9 cellular contexts compared by ENCODE assay signal in the genomic region with DNA sequence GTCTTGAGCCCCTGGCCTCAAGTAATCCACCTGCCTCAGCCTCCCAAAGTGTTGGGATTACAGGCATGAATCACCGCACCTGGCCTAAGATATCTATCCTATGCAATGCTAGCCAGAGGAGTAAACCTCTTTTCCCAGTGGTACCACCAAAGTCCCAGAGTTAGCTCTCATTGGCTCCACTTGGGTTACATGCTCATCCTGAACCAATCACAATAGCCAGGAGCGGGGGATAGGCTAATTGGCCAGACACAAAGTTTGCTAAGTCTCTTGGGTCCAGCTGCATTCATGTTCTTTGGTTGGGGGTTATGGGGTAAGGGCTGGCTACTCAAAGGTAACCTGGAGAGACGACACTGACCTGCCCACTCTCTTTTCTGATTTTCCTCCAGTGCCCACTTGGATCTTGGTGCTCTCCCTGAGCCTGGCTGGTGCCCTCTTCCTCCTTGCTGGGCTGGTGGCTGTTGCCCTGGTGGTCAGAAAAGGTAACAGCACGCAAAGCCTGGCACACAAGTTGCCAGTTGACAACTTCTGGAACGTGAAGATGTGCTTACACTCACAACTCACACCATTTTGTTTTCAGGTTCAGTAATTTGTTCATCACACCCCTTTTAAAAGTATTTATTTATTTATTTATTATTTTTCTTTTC. TPM values are rescaled to one million over a fixed set of nuclear protein-coding genes. Genes with fewer than 3 reads are reported as not detected.
DNase-seq lines count a peak whose midpoint lies in the region; ATAC-seq and TF ChIP-seq lines count a peak whose summit lies in the region.
"Had no signal": no experiment of that assay in that cellular context is flagged by ENCODE, and none has a peak within 500 bp of the region (broad histone marks: within the 10 kb centered on the region; RNA-seq: fewer than 3 reads in every experiment).

No MANE protein-coding gene starts in this region.

- H3K9me3 Mint-ChIP-seq in activated naive CD8-positive, alpha-beta T cell treated with anti-CD3 and anti-CD28 coated beads, Interleukin-2, amount 10 ng/mL, durations not matched to agents 7 days and 5 days = no peaks in the 10 kb centered on the region
- H3K9me3 Mint-ChIP-seq in activated naive CD8-positive, alpha-beta T cell treated with anti-CD3 and anti-CD28 coated beads for 36 hours = no peaks in the 10 kb centered on the region

- H3K27ac Mint-ChIP-seq in activated naive CD8-positive, alpha-beta T cell treated with anti-CD3 and anti-CD28 coated beads, Interleukin-2, amount 10 ng/mL, durations not matched to agents 7 days and 5 days = no peak overlapping the region
- no peak overlapping the region for H3K27ac Mint-ChIP-seq in activated naive CD8-positive, alpha-beta T cell treated with anti-CD3 and anti-CD28 coated beads for 36 hours

- H3K4me1 ChIP-seq in OCI-LY3 (ENCODE audit: low read length) (no peaks in the 10 kb centered on the region), testis (no peaks in the 10 kb centered on the region), sigmoid colon (no peaks in the 10 kb centered on the region)

- POLR2A ChIA-PET in activated naive CD8-positive, alpha-beta T cell treated with anti-CD3 and anti-CD28 coated beads, Interleukin-2, amount 10 ng/mL, durations not matched to agents 7 days and 5 days (lab: Charles Lee) = interaction anchor here (1.8 kb wide), 1 partner anchor 20 kb away, joined by 5 read pairs; the partner anchor contains the start of gene TMED1

- TF ChIP-seq POLR2A in testis (IDR thresholded peaks at IDR 0.05) (no peak), sigmoid colon (IDR thresholded peaks at IDR 0.05) (no peak)

- ATAC-seq in activated naive CD8-positive, alpha-beta T cell treated with anti-CD3 and anti-CD28 coated beads, Interleukin-2, amount 10 ng/mL, durations not matched to agents 7 days and 5 days (ENCODE audit: low read depth) = peak; percentile 50
- ATAC-seq in esophagus mucosa (peak; percentile 26), HG02759 (IDR thresholded peaks at IDR 0.05; ENCODE audit: unreplicated experiment) (no peak), GM21515 (IDR thresholded peaks at IDR 0.05; ENCODE audit: unreplicated experiment) (no peak)

- TF ChIP-seq EP300 in sigmoid colon (IDR thresholded peaks at IDR 0.05) = no peak

- H4K20me1 ChIP-seq in OCI-LY3 (ENCODE audit: insufficient read depth, low read length) = no peaks in the 10 kb centered on the region

- no peaks in the 10 kb centered on the region for H3K9me3 ChIP-seq in OCI-LY3 (ENCODE audit: insufficient read depth, low read length)
- no peaks in the 10 kb centered on the region for H3K9me3 ChIP-seq in testis
- no peaks in the 10 kb centered on the region for H3K9me3 ChIP-seq in sigmoid colon

- TF ChIP-seq CTCF in OCI-LY3 (IDR thresholded peaks at IDR 0.05; ENCODE audit: low read depth, low read length) (peak; percentile 56), testis (IDR thresholded peaks at IDR 0.05) (peak in 2 of 3 experiments; percentile 38 to 41), sigmoid colon (IDR thresholded peaks at IDR 0.05) (peak in 2 of 4 experiments; percentile 15 to 25)

- no peak overlapping the region for H3K4me2 ChIP-seq in OCI-LY3 (ENCODE audit: low read length)

- no peaks in the 10 kb centered on the region for H3K27me3 Mint-ChIP-seq in activated naive CD8-positive, alpha-beta T cell treated with anti-CD3 and anti-CD28 coated beads, Interleukin-2, amount 10 ng/mL, durations not matched to agents 7 days and 5 days
- no peaks in the 10 kb centered on the region for H3K27me3 Mint-ChIP-seq in activated naive CD8-positive, alpha-beta T cell treated with anti-CD3 and anti-CD28 coated beads for 36 hours

- H3K27me3 ChIP-seq in OCI-LY3 (ENCODE audit: low read depth, low read length) = no peaks in the 10 kb centered on the region
- H3K27me3 ChIP-seq in testis = no peaks in the 10 kb centered on the region
- no peaks in the 10 kb centered on the region for H3K27me3 ChIP-seq in sigmoid colon

- no peak overlapping the region for H3K4me3 ChIP-seq in OCI-LY3 (ENCODE audit: low read length)
- no peak overlapping the region for H3K4me3 ChIP-seq in testis
- no peak overlapping the region for H3K4me3 ChIP-seq in sigmoid colon

- peak overlapping the region; percentile 72; the same call in 1 of the 2 replicates for H2AFZ ChIP-seq in OCI-LY3 (ENCODE audit: low read depth, low read length)

- no peaks in the 10 kb centered on the region for H3K36me3 ChIP-seq in OCI-LY3 (replicated peaks; ENCODE audit: low read depth, low read length)
- H3K36me3 ChIP-seq in testis (ENCODE audit: low read depth, missing control alignments) = no peaks in the 10 kb centered on the region
- H3K36me3 ChIP-seq in sigmoid colon = no peaks in the 10 kb centered on the region

- no peak overlapping the region for H3K27ac ChIP-seq in OCI-LY3 (ENCODE audit: low read length)
- no peak overlapping the region for H3K27ac ChIP-seq in testis
- H3K27ac ChIP-seq in sigmoid colon = no peak overlapping the region

- no peak for DNase-seq in activated naive CD8-positive, alpha-beta T cell treated with anti-CD3 and anti-CD28 coated beads, Interleukin-2, amount 10 ng/mL, durations not matched to agents 7 days and 5 days
- no peak for DNase-seq in activated naive CD8-positive, alpha-beta T cell treated with anti-CD3 and anti-CD28 coated beads for 36 hours
- DNase-seq in testis (peak; percentile 36), sigmoid colon (no peak)
- DNase-seq: NCI-H226 had no signal

- no peaks in the 10 kb centered on the region for H3K79me2 ChIP-seq in OCI-LY3 (ENCODE audit: low read length)

- no peak overlapping the region for H3K9ac ChIP-seq in OCI-LY3 (ENCODE audit: low read length)

- intact Hi-C loops in testis (cut with DNase I; ENCODE audit: low total_unique reads) (no loop called here), sigmoid colon (cut with DNase I) (no loop called here)

- H3K4me1 Mint-ChIP-seq in activated naive CD8-positive, alpha-beta T cell treated with anti-CD3 and anti-CD28 coated beads, Interleukin-2, amount 10 ng/mL, durations not matched to agents 7 days and 5 days = no peaks in the 10 kb centered on the region
- no peaks in the 10 kb centered on the region for H3K4me1 Mint-ChIP-seq in activated naive CD8-positive, alpha-beta T cell treated with anti-CD3 and anti-CD28 coated beads for 36 hours

- no peaks in the 10 kb centered on the region for H3K36me3 Mint-ChIP-seq in activated naive CD8-positive, alpha-beta T cell treated with anti-CD3 and anti-CD28 coated beads, Interleukin-2, amount 10 ng/mL, durations not matched to agents 7 days and 5 days
- no peaks in the 10 kb centered on the region for H3K36me3 Mint-ChIP-seq in activated naive CD8-positive, alpha-beta T cell treated with anti-CD3 and anti-CD28 coated beads for 36 hours

- no peak overlapping the region for H3K4me3 Mint-ChIP-seq in activated naive CD8-positive, alpha-beta T cell treated with anti-CD3 and anti-CD28 coated beads, Interleukin-2, amount 10 ng/mL, durations not matched to agents 7 days and 5 days
- no peak overlapping the region for H3K4me3 Mint-ChIP-seq in activated naive CD8-positive, alpha-beta T cell treated with anti-CD3 and anti-CD28 coated beads for 36 hours

- WGBS in testis, 2 donors = 77 to 92% methylated on average over 5 of the region's 5 CpGs
- WGBS in sigmoid colon, 2 donors = 58 to 85% methylated on average over 5 of the region's 5 CpGs

RNA-seq across cellular contexts. Expression of gene C19orf38, which starts 7.8 kb away (rescaled TPM):
- 1 to 10 TPM; 1.9 to 2.2 TPM for total RNA-seq in activated naive CD8-positive, alpha-beta T cell treated with anti-CD3 and anti-CD28 coated beads, Interleukin-2, amount 10 ng/mL, durations not matched to agents 7 days and 5 days
- total RNA-seq in activated naive CD8-positive, alpha-beta T cell treated with anti-CD3 and anti-CD28 coated beads for 36 hours = 1 to 10 TPM; 1.8 to 2.0 TPM
- total RNA-seq in esophagus mucosa (not detected), testis (10 to 100 TPM; 17.4 to 21.0 TPM), sigmoid colon (1 to 10 TPM in 2 of 4 donors, under 1 TPM in 1, not detected in 1; 0.99 to 2.1 (median 2.0) TPM)
- polyA plus RNA-seq in testis (ENCODE audit: insufficient read depth, low read depth, low replicate concordance) (19.3 TPM), sigmoid colon (1 to 10 TPM in 2 of 3 donors, under 1 TPM in 1; 0.92 to 3.3 (median 1.2) TPM)

RNA-seq across cellular contexts. Expression of gene CARM1, which starts 15.4 kb away (rescaled TPM):
- total RNA-seq in activated naive CD8-positive, alpha-beta T cell treated with anti-CD3 and anti-CD28 coated beads, Interleukin-2, amount 10 ng/mL, durations not matched to agents 7 days and 5 days = 10 to 100 TPM; 28.3 to 31.5 TPM
- total RNA-seq in activated naive CD8-positive, alpha-beta T cell treated with anti-CD3 and anti-CD28 coated beads for 36 hours = 10 to 100 TPM; 85.0 to 86.8 TPM
- total RNA-seq in esophagus mucosa = 40.3 TPM
- 10 to 100 TPM; 79.5 to 82.4 TPM for total RNA-seq in testis
- 110 TPM for polyA plus RNA-seq in testis (ENCODE audit: insufficient read depth, low read depth, low replicate concordance)
- 10 to 100 TPM; 18.1 to 24.9 (median 20.8) TPM for total RNA-seq in sigmoid colon
- 10 to 100 TPM; 21.6 to 51.8 (median 29.4) TPM for polyA plus RNA-seq in sigmoid colon

RNA-seq across cellular contexts. Expression of gene TMED1, which starts 20.0 kb away (rescaled TPM):
- total RNA-seq in activated naive CD8-positive, alpha-beta T cell treated with anti-CD3 and anti-CD28 coated beads, Interleukin-2, amount 10 ng/mL, durations not matched to agents 7 days and 5 days = 10 to 100 TPM in 1 of 2 experiments, 1 to 10 TPM in 1; 8.6 to 11.8 TPM
- 10 to 100 TPM; 14.3 to 14.8 TPM for total RNA-seq in activated naive CD8-positive, alpha-beta T cell treated with anti-CD3 and anti-CD28 coated beads for 36 hours
- total RNA-seq in esophagus mucosa (16.4 TPM), testis (10 to 100 TPM; 34.0 to 59.3 TPM), sigmoid colon (10 to 100 TPM; 14.1 to 35.3 (median 28.9) TPM)
- polyA plus RNA-seq in testis (ENCODE audit: insufficient read depth, low read depth, low replicate concordance) (30.2 TPM), sigmoid colon (10 to 100 TPM; 10.8 to 21.8 (median 15.3) TPM)

Comparison
In these comparisons a context has a peak if more than half of its experiments do, and no peak if none do; other contexts are left out.
1. ATAC-seq: peak in activated naive CD8-positive, alpha-beta T cell treated with anti-CD3 and anti-CD28 coated beads, Interleukin-2, amount 10 ng/mL, durations not matched to agents 7 days and 5 days (single experiment) and esophagus mucosa (single experiment); none in HG02759 (single experiment) and GM21515 (single experiment).
2. RNA of gene C19orf38, which starts 7.8 kb away (total RNA-seq): 17.4 to 21.0 TPM in testis; 1.9 to 2.2 TPM in activated naive CD8-positive, alpha-beta T cell treated with anti-CD3 and anti-CD28 coated beads, Interleukin-2, amount 10 ng/mL, durations not matched to agents 7 days and 5 days, 1.8 to 2.0 TPM in activated naive CD8-positive, alpha-beta T cell treated with anti-CD3 and anti-CD28 coated beads for 36 hours, 0.99 to 2.1 TPM in sigmoid colon and not detected in esophagus mucosa (single experiment); every median in the first group is over 4 times any median in the second.